9 cellular contexts compared by ENCODE assay signal in genomic region chr11:79062814-79063762, GRCh38.
DNase-seq lines count a peak whose midpoint lies in the region; ATAC-seq and TF ChIP-seq lines count a peak whose summit lies in the region.
"Had no signal": no experiment of that assay in that cellular context is flagged by ENCODE, and none has a peak within 500 bp of the region (broad histone marks: within the 10 kb centered on the region; RNA-seq: fewer than 3 reads in every experiment).

No MANE protein-coding gene starts in this region.

- H3K36me3 ChIP-seq in breast epithelium = no peaks in the 10 kb centered on the region
- no peaks in the 10 kb centered on the region for H3K36me3 ChIP-seq in Panc1 (ENCODE audit: control insufficient read depth, insufficient read depth, low read length)
- H3K36me3 ChIP-seq: MG63 had no signal

- no peak overlapping the region for H3K4me3 Mint-ChIP-seq in MCF 10A (ENCODE audit: unreplicated experiment)

- CTCF ChIA-PET in MCF 10A (lab: Yijun Ruan, JAX) = interaction anchor here (0.6 to 5.3 kb wide), 13 partner anchors 8 to 430 kb away, joined by 3 to 23 read pairs (median 4); no protein-coding TSS in a partner anchor
- CTCF ChIA-PET in Panc1 (lab: Charles Lee) = no interaction called here

- TF ChIP-seq POLR2A in breast epithelium (IDR thresholded peaks at IDR 0.05) = no peak

- DNase-seq in MCF 10A (ENCODE audit: unreplicated experiment) (peak; percentile 65), breast epithelium (ENCODE audit: low spot score in 2 of 2) (no peak), Panc1 (ENCODE audit: low read depth, low spot score) (no peak), head of caudate nucleus (peak in 30 of 42 donors; percentile 23 to 64 (median 42)), NCI-H1436 treated with DMSO at 0.1 percent for 48 hours (lab: John Stamatoyannopoulos, UW) (no peak)
- DNase-seq in activated effector memory CD4-positive, alpha-beta T cell treated with Interleukin-2 at 50 U/mL for 16 hours = no peak
- DNase-seq: MG63 had no signal

- in situ Hi-C loops in Panc1 (cut with HindIII; ENCODE audit: low pct_unique_long_range_greater_than_20kb, low sequenced_read_pairs) = no loop called here

- H3K4me1 Mint-ChIP-seq in MCF 10A (ENCODE audit: insufficient read depth, unreplicated experiment) = no peaks in the 10 kb centered on the region

- no peaks in the 10 kb centered on the region for H3K27me3 Mint-ChIP-seq in MCF 10A (ENCODE audit: insufficient read depth, unreplicated experiment)

- intact Hi-C loops in MCF 10A (cut with micrococcal nuclease) = loop anchor here (1.0 to 2.0 kb wide), 2 partner anchors 37 to 98 kb away; no protein-coding TSS in a partner anchor
- intact Hi-C loops in breast epithelium (cut with DNase I; ENCODE audit: low total_unique reads) = no loop called here
- intact Hi-C loops in Panc1 (cut with micrococcal nuclease; ENCODE audit: unreplicated experiment) = no loop called here
- intact Hi-C loops in head of caudate nucleus (cut with DNase I) = no loop called here

- ATAC-seq in Panc1 (peak; percentile 70), HG03354 (IDR thresholded peaks at IDR 0.05; ENCODE audit: poor library complexity, severe bottlenecking, unreplicated experiment) (no peak), HG03378 (IDR thresholded peaks at IDR 0.05; ENCODE audit: unreplicated experiment) (no peak)

- no peak overlapping the region for H3K27ac Mint-ChIP-seq in MCF 10A (ENCODE audit: low read depth, unreplicated experiment)

- H3K4me1 ChIP-seq in breast epithelium (no peaks in the 10 kb centered on the region), Panc1 (ENCODE audit: control insufficient read depth, insufficient read depth, low read length) (no peaks in the 10 kb centered on the region)

- H3K4me3 ChIP-seq in breast epithelium = no peak overlapping the region
- H3K4me3 ChIP-seq in Panc1 (ENCODE audit: low read depth in 2 of 2, low read length in 2 of 2) = no peak overlapping the region
- H3K4me3 ChIP-seq: MG63 had no signal

- peak; percentile 47 for TF ChIP-seq CTCF in MCF 10A (IDR thresholded peaks at IDR 0.05; ENCODE audit: unreplicated experiment)
- no peak for TF ChIP-seq CTCF in breast epithelium (IDR thresholded peaks at IDR 0.05)
- TF ChIP-seq CTCF in Panc1 (IDR thresholded peaks at IDR 0.05) = peak; percentile 78

- POLR2A ChIA-PET in MCF 10A (lab: Yijun Ruan, JAX) (no interaction called here), Panc1 (lab: Charles Lee) (no interaction called here)

- H3K9me3 ChIP-seq in breast epithelium (no peaks in the 10 kb centered on the region), Panc1 (ENCODE audit: control insufficient read depth, insufficient read depth, low read depth, low read length) (no peaks in the 10 kb centered on the region)
- H3K9me3 ChIP-seq: MG63 had no signal

- no peaks in the 10 kb centered on the region for H3K27me3 ChIP-seq in breast epithelium
- no peaks in the 10 kb centered on the region for H3K27me3 ChIP-seq in Panc1 (ENCODE audit: control insufficient read depth, insufficient read depth, low read length)
- H3K27me3 ChIP-seq: MG63 had no signal

- H3K27ac ChIP-seq in breast epithelium (no peak overlapping the region), Panc1 (ENCODE audit: low read length) (no peak overlapping the region)

- no peaks in the 10 kb centered on the region for H3K36me3 Mint-ChIP-seq in MCF 10A (ENCODE audit: insufficient read depth, unreplicated experiment)

- no peaks in the 10 kb centered on the region for H3K9me3 Mint-ChIP-seq in MCF 10A (ENCODE audit: unreplicated experiment)

- BruUV-seq in MCF 10A (replicated peaks; lab: Mats Ljungman, UMichigan) = no TSS peak
- BruUV-seq in Panc1 (replicated peaks; lab: Mats Ljungman, UMichigan) = no TSS peak

Comparison
In these comparisons a context has a peak if more than half of its experiments do, and no peak if none do; other contexts are left out.
1. DNase-seq: peak in MCF 10A (single experiment) and head of caudate nucleus (30 of 42); none in breast epithelium (0 of 2), Panc1 (single experiment), NCI-H1436 treated with DMSO at 0.1 percent for 48 hours (single experiment) and activated effector memory CD4-positive, alpha-beta T cell treated with Interleukin-2 at 50 U/mL for 16 hours (single experiment).
2. CTCF ChIP-seq: peak in MCF 10A (single experiment) and Panc1 (single experiment); none in breast epithelium (0 of 3).